Comparison of ENCODE assay signal across 19 cellular contexts in genomic region chr6:26477431-26477830, GRCh38. TPM values are rescaled to one million over a fixed set of nuclear protein-coding genes. Genes with fewer than 3 reads are reported as not detected.
DNase-seq lines count a peak whose midpoint lies in the region; ATAC-seq, FAIRE-seq and TF ChIP-seq lines count a peak whose summit lies in the region.
"Had no signal": no experiment of that assay in that cellular context is flagged by ENCODE, and none has a peak within 500 bp of the region (broad histone marks: within the 10 kb centered on the region; RNA-seq: fewer than 3 reads in every experiment).

No MANE protein-coding gene starts in this region.

- H3K9ac ChIP-seq in BLaER1 treated with 17β-estradiol and CSF1 and Interleukin-3, amounts not matched to agents 10 nM and 100 nM: peak overlapping the region in 6 of 11 experiments; percentile 18 to 65 (median 40); a peak in 7 of 22 replicates
- H3K9ac ChIP-seq in K562 (ENCODE audit: insufficient read depth in 1 of 2, low read depth in 2 of 2, low read length in 2 of 2): peak overlapping the region in 1 of 2 experiments; percentile 20; a peak in 2 of 4 replicates

- POLR2A ChIA-PET in K562 (lab: Yijun Ruan, JAX): interaction anchor here (1.1 to 1.7 kb wide), 2 partner anchors 13 to 15 kb away, joined by 3 to 5 read pairs; no protein-coding TSS in a partner anchor

- TF ChIP-seq CTCF in HL-60 (IDR thresholded peaks at IDR 0.05; ENCODE audit: insufficient read depth, low read length) (no peak), K562 (IDR thresholded peaks at IDR 0.05 in 2 of 3, conservative IDR thresholded peaks at IDR 0.05 in 1 of 3; ENCODE audit: insufficient read depth in 2 of 3, low read depth in 1 of 3, low read length in 3 of 3) (no peak), neutrophil (IDR thresholded peaks at IDR 0.05) (no peak), testis (IDR thresholded peaks at IDR 0.05) (no peak)

- no peak for TF ChIP-seq POLR2A in K562 (conservative IDR thresholded peaks at IDR 0.05)
- TF ChIP-seq POLR2A in testis (IDR thresholded peaks at IDR 0.05): no peak

- BruUV-seq in K562 (replicated peaks; lab: Mats Ljungman, UMichigan): no TSS peak

- peaks cover 0 to 5% (median 5%) of the 10 kb centered on the region in 3 donors for H3K36me3 Mint-ChIP-seq in immature natural killer cell

- H3K4me1 Mint-ChIP-seq in immature natural killer cell: peaks cover 41 to 48% of the 10 kb centered on the region in 2 donors

- no peaks in the 10 kb centered on the region for H4K20me1 ChIP-seq in BLaER1 treated with 17β-estradiol and CSF1 and Interleukin-3, amounts not matched to agents 10 nM and 100 nM
- H4K20me1 ChIP-seq in K562 (replicated peaks; ENCODE audit: control insufficient read depth, insufficient read depth, low read length): no peaks in the 10 kb centered on the region

- WGBS in K562 (ENCODE audit: insufficient coverage, low coverage, missing lambda C conversion rate): 0% methylated on average over 1 of the region's 1 CpG
- WGBS in testis, 2 donors: 27 to 30% methylated on average over 1 of the region's 1 CpG

- H2AFZ ChIP-seq in K562 (ENCODE audit: low read depth, low read length): peak overlapping the region; percentile 53

- no peaks in the 10 kb centered on the region for H3K9me1 ChIP-seq in K562 (ENCODE audit: control insufficient read depth, insufficient read depth, low read length)

- peak overlapping the region in 7 of 11 experiments; percentile 6 to 80 (median 68); a peak in 14 of 22 replicates for H3K27ac ChIP-seq in BLaER1 treated with 17β-estradiol and CSF1 and Interleukin-3, amounts not matched to agents 10 nM and 100 nM
- H3K27ac ChIP-seq in HL-60 (replicated peaks) (peak overlapping the region; percentile 63), K562 (ENCODE audit: extremely low read depth, low read depth, low read length) (peak overlapping the region; percentile 55), neutrophil (peak overlapping the region; percentile 97), testis (no peak overlapping the region)

- no peak for ATAC-seq in K562

- no peak for TF ChIP-seq EP300 in K562 (IDR thresholded peaks at IDR 0.05; ENCODE audit: low read length)

- TF ChIP-seq RAD21 in K562 (CRISPR knock-in tag; conservative IDR thresholded peaks at IDR 0.05 in 1 of 2, IDR thresholded peaks at IDR 0.05 in 1 of 2): no peak

- peak overlapping the region in 7 of 11 experiments; percentile 58 to 95 (median 82); a peak in 16 of 22 replicates for H3K4me2 ChIP-seq in BLaER1 treated with 17β-estradiol and CSF1 and Interleukin-3, amounts not matched to agents 10 nM and 100 nM
- peak overlapping the region; percentile 40; the same call in 1 of the 2 replicates for H3K4me2 ChIP-seq in K562 (ENCODE audit: insufficient read depth, low read length)
- H3K4me2 ChIP-seq: smooth muscle cell had no signal

- H3K27me3 ChIP-seq in BLaER1 treated with 17β-estradiol and CSF1 and Interleukin-3, amounts not matched to agents 10 nM and 100 nM: no peaks in the 10 kb centered on the region
- no peaks in the 10 kb centered on the region for H3K27me3 ChIP-seq in HL-60 (ENCODE audit: insufficient read depth, poor library complexity, severe bottlenecking)
- no peaks in the 10 kb centered on the region for H3K27me3 ChIP-seq in K562 (ENCODE audit: control insufficient read depth in 2 of 2, insufficient read depth in 2 of 2, low read length in 2 of 2)
- no peaks in the 10 kb centered on the region for H3K27me3 ChIP-seq in neutrophil
- no peaks in the 10 kb centered on the region for H3K27me3 ChIP-seq in testis
- H3K27me3 ChIP-seq: ascending aorta had no signal

- no peak overlapping the region; a peak in 1 of 20 replicates for H3K4me3 ChIP-seq in BLaER1 treated with 17β-estradiol and CSF1 and Interleukin-3, amounts not matched to agents 10 nM and 100 nM
- H3K4me3 ChIP-seq in HL-60 (replicated peaks; ENCODE audit: insufficient read depth, low read length): no peak overlapping the region
- H3K4me3 ChIP-seq in K562: no peak overlapping the region
- H3K4me3 ChIP-seq in neutrophil (ENCODE audit: low read depth in 1 of 2, low read length in 1 of 2): peak overlapping the region; percentile 2 to 35
- H3K4me3 ChIP-seq in testis: no peak overlapping the region
- H3K4me3 ChIP-seq: ascending aorta, smooth muscle cell had no signal

- H3K4me3 Mint-ChIP-seq in immature natural killer cell: no peak overlapping the region

- H3K27ac Mint-ChIP-seq in immature natural killer cell: peak overlapping the region in 2 of 6 donors; percentile 57 to 100

- peaks cover 0 to 7% (median 5%) of the 10 kb centered on the region in 11 experiments; a peak in 13 of 22 replicates for H3K36me3 ChIP-seq in BLaER1 treated with 17β-estradiol and CSF1 and Interleukin-3, amounts not matched to agents 10 nM and 100 nM
- no peaks in the 10 kb centered on the region for H3K36me3 ChIP-seq in K562 (ENCODE audit: control insufficient read depth, insufficient read depth, low read length)
- no peaks in the 10 kb centered on the region for H3K36me3 ChIP-seq in neutrophil
- H3K36me3 ChIP-seq in testis (ENCODE audit: low read depth, missing control alignments): no peaks in the 10 kb centered on the region
- H3K36me3 ChIP-seq: ascending aorta had no signal

- H3K9me3 ChIP-seq in BLaER1 treated with 17β-estradiol and CSF1 and Interleukin-3, amounts not matched to agents 10 nM and 100 nM (replicated peaks in 1 of 11): peaks cover 3 to 35% (median 30%) of the 10 kb centered on the region in 11 experiments; a peak in 19 of 22 replicates
- H3K9me3 ChIP-seq in K562 (replicated peaks; ENCODE audit: control insufficient read depth, insufficient read depth, low read depth, low read length) (0 out of 2 replicates have a peak, but pooled peaks cover 6% of the 10 kb centered on the region), neutrophil (no peaks in the 10 kb centered on the region), testis (no peaks in the 10 kb centered on the region)
- H3K9me3 ChIP-seq: ascending aorta had no signal

- intact Hi-C loops in K562 (cut with micrococcal nuclease): no loop called here
- intact Hi-C loops in testis (cut with DNase I; ENCODE audit: low total_unique reads): no loop called here

- FAIRE-seq in K562 (lab: Jason Lieb, UNC): no peak
- FAIRE-seq: keratinocyte, TTC549 had no signal

- H3K79me2 ChIP-seq in K562 (ENCODE audit: control insufficient read depth, insufficient read depth, low read length): no peaks in the 10 kb centered on the region

- no peak for DNase-seq in HL-60 (ENCODE audit: low read depth in 1 of 2, low spot score in 1 of 2)
- DNase-seq in K562 (ENCODE audit: extremely low read depth in 1 of 4, low spot score in 3 of 4): peak in 1 of 4 experiments; percentile 58
- DNase-seq in cerebellum (ENCODE audit: low spot score): no peak
- DNase-seq in testis: no peak
- no peak for DNase-seq in immature natural killer cell
- DNase-seq: activated effector memory CD4-positive, alpha-beta T cell treated with Interleukin-2 at 50 U/mL for 16 hours; dermis blood vessel endothelial cell; DND-41; NCI-H1417 treated with DMSO at 0.1 percent for 48 hours; NCI-H345; stimulated activated naive CD4-positive, alpha-beta T cell treated with Interleukin-2 at 50 U/mL for 16 hours had no signal

- peaks cover 13 to 84% (median 59%) of the 10 kb centered on the region in 10 experiments for H3K4me1 ChIP-seq in BLaER1 treated with 17β-estradiol and CSF1 and Interleukin-3, amounts not matched to agents 10 nM and 100 nM
- H3K4me1 ChIP-seq in K562 (replicated peaks in 1 of 2; ENCODE audit: control insufficient read depth in 2 of 2, insufficient read depth in 2 of 2, low read length in 2 of 2) (peaks cover 32 to 56% of the 10 kb centered on the region in 2 experiments), neutrophil (ENCODE audit: control insufficient read depth in 1 of 2, insufficient read depth in 1 of 2, low read depth in 1 of 2, low read length in 1 of 2) (peaks cover 66 to 76% of the 10 kb centered on the region in 2 experiments), testis (peaks cover 13% of the 10 kb centered on the region)

- peaks cover 0 to 8% (median 2%) of the 10 kb centered on the region in 3 donors for H3K27me3 Mint-ChIP-seq in immature natural killer cell (ENCODE audit: low read depth in 3 of 3)

- H3K9me3 Mint-ChIP-seq in immature natural killer cell: no peaks in the 10 kb centered on the region

- in situ Hi-C loops in K562 (cut with MboI): no loop called here

- CTCF ChIA-PET in K562 (lab: Yijun Ruan, JAX; ENCODE audit: low intra/inter-chr PET ratio): no interaction called here

RNA-seq across cellular contexts. Expression of gene BTN2A1, which starts 19.7 kb away (rescaled TPM):
- 41.4 and 45.8 TPM in 2 replicates for total RNA-seq in K562 (2011; cell fraction: chromatin; rRNA removed; ENCODE audit: low replicate concordance)
- 30.1 and 32.4 TPM in 2 replicates for total RNA-seq in K562 (2011; cell fraction: nucleolus; rRNA removed)
- total RNA-seq in K562 (2011; cell fraction: nucleoplasm; rRNA removed): 28.4 and 29.5 TPM in 2 replicates
- total RNA-seq in K562 (2014; rRNA removed) (6.7 and 6.8 TPM in 2 replicates), K562 (2014; rRNA removed; fragmentation: Illumina TruSeq; extraction: Trizol) (17.2 and 17.6 TPM in 2 replicates), K562 (2015; rRNA removed; fragmentation: Illumina TruSeq; extraction: Trizol) (15.9 and 16.2 TPM in 2 replicates), K562 (2021) (13.0 and 13.5 TPM in 2 replicates), cerebellum (14.1 TPM), testis (10 to 100 TPM; 26.0 to 27.6 TPM)
- polyA plus RNA-seq in K562 (2011; rRNA removed) (18.9 and 23.2 TPM in 2 replicates), K562 (2014; fragmentation: Illumina TruSeq; extraction: Trizol) (19.4 and 22.1 TPM in 2 replicates), K562 (2014; fragmentation: Nextera tagmentation; extraction: Ambion mirVana) (10 to 100 TPM in 1 of 2 experiments, 1 to 10 TPM in 1; 7.0 to 16.4 TPM), K562 (2014; rRNA removed) (18.0 and 21.7 TPM in 2 replicates), testis (ENCODE audit: insufficient read depth, low read depth, low replicate concordance) (27.9 TPM), immature natural killer cell (10 to 100 TPM in 2 of 3 donors, 1 to 10 TPM in 1; 7.2 to 23.4 (median 16.7) TPM)
- polyA plus RNA-seq in K562 (2011; cell fraction: cytosol; rRNA removed): 13.3 and 16.1 TPM in 2 replicates
- 33.9 and 39.5 TPM in 2 replicates for polyA plus RNA-seq in K562 (2011; cell fraction: nucleus; rRNA removed)
- polyA plus RNA-seq in K562 (2012): 12.6 and 22.3 TPM in 2 replicates
- polyA minus RNA-seq in K562 (2011; rRNA and poly(A)+ RNA removed): 22.7 and 32.0 TPM in 2 replicates
- polyA minus RNA-seq in K562 (2011; cell fraction: cytosol; rRNA and poly(A)+ RNA removed): 6.4 and 8.2 TPM in 2 replicates
- polyA minus RNA-seq in K562 (2011; cell fraction: nucleus; rRNA and poly(A)+ RNA removed): 11.0 and 19.7 TPM in 2 replicates

RNA-seq across cellular contexts. Expression of gene BTN1A1, which starts 22.7 kb away (rescaled TPM):
- total RNA-seq in K562 (2011; cell fraction: chromatin; rRNA removed; ENCODE audit: low replicate concordance): not detected in 2 replicates
- total RNA-seq in K562 (2011; cell fraction: nucleolus; rRNA removed): not detected in 2 replicates
- total RNA-seq in K562 (2011; cell fraction: nucleoplasm; rRNA removed): not detected in 2 replicates
- total RNA-seq in K562 (2014; rRNA removed): 0.09 TPM in 1 of 2 replicates, not detected in the other
- 0.15 TPM in 1 of 2 replicates, not detected in the other for total RNA-seq in K562 (2014; rRNA removed; fragmentation: Illumina TruSeq; extraction: Trizol)
- not detected in 2 replicates for total RNA-seq in K562 (2015; rRNA removed; fragmentation: Illumina TruSeq; extraction: Trizol)
- 0.09 TPM in 1 of 2 replicates, not detected in the other for total RNA-seq in K562 (2021)
- polyA plus RNA-seq in K562 (2011; rRNA removed): 0.04 TPM in 2 replicates
- polyA plus RNA-seq in K562 (2011; cell fraction: cytosol; rRNA removed): 0.01 TPM in 1 of 2 replicates, not detected in the other
- polyA plus RNA-seq in K562 (2011; cell fraction: nucleus; rRNA removed): not detected in 2 replicates
- 0.04 and 0.05 TPM in 2 replicates for polyA plus RNA-seq in K562 (2012)
- polyA plus RNA-seq in K562 (2014; fragmentation: Illumina TruSeq; extraction: Trizol): 0.06 TPM in 1 of 2 replicates, not detected in the other
- under 1 TPM in 1 of 2 experiments, not detected in 1; 0.01 TPM for polyA plus RNA-seq in K562 (2014; fragmentation: Nextera tagmentation; extraction: Ambion mirVana)
- polyA plus RNA-seq in K562 (2014; rRNA removed): not detected in 2 replicates
- not detected in 2 replicates for polyA minus RNA-seq in K562 (2011; rRNA and poly(A)+ RNA removed)
- polyA minus RNA-seq in K562 (2011; cell fraction: cytosol; rRNA and poly(A)+ RNA removed): not detected in 2 replicates
- not detected in 2 replicates for polyA minus RNA-seq in K562 (2011; cell fraction: nucleus; rRNA and poly(A)+ RNA removed)
- total RNA-seq in cerebellum: not detected
- under 1 TPM; 0.31 TPM for total RNA-seq in testis
- polyA plus RNA-seq in testis (ENCODE audit: insufficient read depth, low read depth, low replicate concordance): 0.30 TPM
- polyA plus RNA-seq in immature natural killer cell: not detected
- total RNA-seq: ascending aorta, dermis blood vessel endothelial cell, SK-MEL-5, smooth muscle cell had no signal
- polyA plus RNA-seq: esophagus, keratinocyte, smooth muscle cell had no signal

RNA-seq across cellular contexts. Expression of gene BTN3A3, which starts 37.1 kb away (rescaled TPM):
- total RNA-seq in K562 (2011; cell fraction: chromatin; rRNA removed; ENCODE audit: low replicate concordance): 19.6 and 24.0 TPM in 2 replicates
- total RNA-seq in K562 (2011; cell fraction: nucleolus; rRNA removed): 4.6 and 4.8 TPM in 2 replicates
- 16.4 and 24.1 TPM in 2 replicates for total RNA-seq in K562 (2011; cell fraction: nucleoplasm; rRNA removed)
- total RNA-seq in K562 (2014; rRNA removed) (0.45 and 1.0 TPM in 2 replicates), K562 (2014; rRNA removed; fragmentation: Illumina TruSeq; extraction: Trizol) (1.2 and 1.4 TPM in 2 replicates), K562 (2015; rRNA removed; fragmentation: Illumina TruSeq; extraction: Trizol) (0.98 and 1.3 TPM in 2 replicates), K562 (2021) (1.4 and 1.5 TPM in 2 replicates), cerebellum (5.1 TPM), testis (1 to 10 TPM; 7.3 to 7.6 TPM)
- polyA plus RNA-seq in K562 (2011; rRNA removed) (3.5 and 7.6 TPM in 2 replicates), K562 (2014; fragmentation: Illumina TruSeq; extraction: Trizol) (0.71 and 1.00 TPM in 2 replicates), K562 (2014; fragmentation: Nextera tagmentation; extraction: Ambion mirVana) (under 1 TPM; 0.21 to 0.41 TPM), K562 (2014; rRNA removed) (1.1 and 1.3 TPM in 2 replicates), testis (ENCODE audit: insufficient read depth, low read depth, low replicate concordance) (15.2 TPM), immature natural killer cell (100 to 1,000 TPM in 2 of 3 donors, 10 to 100 TPM in 1; 49.5 to 113 (median 100) TPM)
- polyA plus RNA-seq in K562 (2011; cell fraction: cytosol; rRNA removed): 0.51 and 1.6 TPM in 2 replicates
- polyA plus RNA-seq in K562 (2011; cell fraction: nucleus; rRNA removed): 24.8 and 44.0 TPM in 2 replicates
- polyA plus RNA-seq in K562 (2012): 1.1 and 3.0 TPM in 2 replicates
- polyA minus RNA-seq in K562 (2011; rRNA and poly(A)+ RNA removed): 5.6 and 15.4 TPM in 2 replicates
- 0.19 and 0.82 TPM in 2 replicates for polyA minus RNA-seq in K562 (2011; cell fraction: cytosol; rRNA and poly(A)+ RNA removed)
- polyA minus RNA-seq in K562 (2011; cell fraction: nucleus; rRNA and poly(A)+ RNA removed): 3.4 and 18.0 TPM in 2 replicates

Comparison
In these comparisons a context has a peak if more than half of its experiments do, and no peak if none do; other contexts are left out.
1. H3K27ac ChIP-seq: peak in BLaER1 treated with 17β-estradiol and CSF1 and Interleukin-3, amounts not matched to agents 10 nM and 100 nM (7 of 11), HL-60 (single experiment), K562 (single experiment) and neutrophil (single experiment); none in testis (0 of 2).
2. H3K4me3 ChIP-seq: peak in neutrophil (2 of 2); none in BLaER1 treated with 17β-estradiol and CSF1 and Interleukin-3, amounts not matched to agents 10 nM and 100 nM (0 of 10), HL-60 (single experiment), K562 (single experiment) and testis (0 of 2).